28 cellular contexts compared by ENCODE assay signal in genomic region chr12:24539646-24540045, GRCh38.
"Had no signal": no experiment of that assay in that cellular context is flagged by ENCODE, and none has a peak within 500 bp of the region (broad histone marks: within the 10 kb centered on the region; RNA-seq: fewer than 3 reads in every experiment).

No MANE protein-coding gene starts in this region.

- ATAC-seq: esophagus mucosa; heart right ventricle; left lobe of liver; naive thymus-derived CD4-positive, alpha-beta T cell; sciatic nerve; stimulated activated effector memory CD8-positive, alpha-beta T cell treated with anti-CD3 and anti-CD28 coated beads, Interleukin-12 subunit alpha, Interleukin-12 subunit beta, amount 100 ng/mL, for 72 hours had no signal

- H3K9me3 Mint-ChIP-seq: dendritic cell treated with granulocyte-macrophage colony-stimulating factor and Interleukin-4, amounts not matched to agents 40 ng/mL and 50 ng/mL, for 4 days; endodermal cell; nephron; stimulated activated effector memory CD8-positive, alpha-beta T cell treated with anti-CD3 and anti-CD28 coated beads, Interleukin-12 subunit alpha, Interleukin-12 subunit beta, amount 100 ng/mL, for 72 hours had no signal

- H3K27me3 Mint-ChIP-seq: dendritic cell treated with granulocyte-macrophage colony-stimulating factor and Interleukin-4, amounts not matched to agents 40 ng/mL and 50 ng/mL, for 4 days had no signal

- H2AFZ ChIP-seq: neural progenitor cell, parathyroid adenoma had no signal

- H3K4me3 Mint-ChIP-seq: dendritic cell treated with granulocyte-macrophage colony-stimulating factor and Interleukin-4, amounts not matched to agents 40 ng/mL and 50 ng/mL, for 4 days; endodermal cell; immature natural killer cell; naive thymus-derived CD4-positive, alpha-beta T cell; nephron; neural progenitor cell; stimulated activated effector memory CD8-positive, alpha-beta T cell treated with anti-CD3 and anti-CD28 coated beads, Interleukin-12 subunit alpha, Interleukin-12 subunit beta, amount 100 ng/mL, for 72 hours had no signal

- H3K9me3 ChIP-seq: colonic mucosa, heart right ventricle, prostate gland, right atrium auricular region, stomach, tibial nerve, upper lobe of left lung had no signal

- DNase-seq: colonic mucosa; effector CD8-positive, alpha-beta T cell; endodermal cell; foreskin melanocyte; glutamatergic neuron; heart right ventricle; hypothalamus; immature natural killer cell; mesendoderm; midbrain; naive thymus-derived CD4-positive, alpha-beta T cell; stimulated activated CD4-positive, alpha-beta T cell treated with anti-CD3 and anti-CD28 coated beads, Interleukin-2, amount 100 ng/mL, for 24 hours; stimulated activated CD4-positive, alpha-beta T cell treated with anti-CD3 and anti-CD28 coated beads, Interleukin-4, amount 100 ng/mL, for 24 hours; stimulated activated naive CD4-positive, alpha-beta T cell treated with Interleukin-2 at 50 U/mL for 16 hours; stomach; upper lobe of left lung had no signal

- H3K27ac ChIP-seq: colonic mucosa, epithelial cell of prostate, neural progenitor cell, parathyroid adenoma, prostate gland, right atrium auricular region, tibial nerve, upper lobe of left lung had no signal

- H3K27ac Mint-ChIP-seq: dendritic cell treated with granulocyte-macrophage colony-stimulating factor and Interleukin-4, amounts not matched to agents 40 ng/mL and 50 ng/mL, for 4 days; endodermal cell; immature natural killer cell; naive thymus-derived CD4-positive, alpha-beta T cell; neural progenitor cell; stimulated activated effector memory CD8-positive, alpha-beta T cell treated with anti-CD3 and anti-CD28 coated beads, Interleukin-12 subunit alpha, Interleukin-12 subunit beta, amount 100 ng/mL, for 72 hours had no signal

- H3K4me1 ChIP-seq: colonic mucosa, parathyroid adenoma, prostate gland, upper lobe of left lung had no signal

- H3K4me2 ChIP-seq: neural progenitor cell had no signal

- H3K4me3 ChIP-seq: colonic mucosa, heart right ventricle, neural progenitor cell, prostate gland, right atrium auricular region, stomach, tibial nerve, upper lobe of left lung had no signal

- H3K9ac ChIP-seq: neural progenitor cell, parathyroid adenoma had no signal

- H3K79me2 ChIP-seq: parathyroid adenoma had no signal

- H3K27me3 ChIP-seq: colonic mucosa, heart right ventricle, neural progenitor cell, right atrium auricular region, stomach, tibial nerve, upper lobe of left lung had no signal

- H3K36me3 ChIP-seq: colonic mucosa, heart right ventricle, neural progenitor cell, prostate gland, right atrium auricular region, stomach, tibial nerve, upper lobe of left lung had no signal

- H3K36me3 Mint-ChIP-seq: immature natural killer cell; naive thymus-derived CD4-positive, alpha-beta T cell; stimulated activated effector memory CD8-positive, alpha-beta T cell treated with anti-CD3 and anti-CD28 coated beads, Interleukin-12 subunit alpha, Interleukin-12 subunit beta, amount 100 ng/mL, for 72 hours had no signal

- H3K4me1 Mint-ChIP-seq: immature natural killer cell; naive thymus-derived CD4-positive, alpha-beta T cell; stimulated activated effector memory CD8-positive, alpha-beta T cell treated with anti-CD3 and anti-CD28 coated beads, Interleukin-12 subunit alpha, Interleukin-12 subunit beta, amount 100 ng/mL, for 72 hours had no signal
